ENCODE assay signal across 19 cellular contexts in the genomic region with DNA sequence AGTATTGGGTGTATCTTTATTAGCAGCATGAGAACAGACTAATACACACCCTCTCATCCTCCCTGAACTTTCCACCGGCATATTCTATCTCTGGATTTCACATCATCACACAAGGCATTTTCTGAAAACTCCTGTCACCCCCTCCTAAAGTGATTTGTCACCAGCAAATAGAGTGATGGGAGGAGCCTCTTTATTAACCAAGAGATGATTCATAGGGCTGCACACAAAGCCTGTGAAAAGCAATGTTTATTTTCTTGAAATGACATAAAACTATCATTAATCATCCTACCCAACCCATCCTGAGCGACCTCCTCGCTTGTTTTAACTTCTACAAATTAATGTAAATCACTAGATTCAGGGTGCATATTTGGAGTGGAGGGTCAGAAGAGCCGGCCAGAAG.
DNase-seq lines count a peak whose midpoint lies in the region; ATAC-seq and TF ChIP-seq lines count a peak whose summit lies in the region.
"Had no signal": no experiment of that assay in that cellular context is flagged by ENCODE, and none has a peak within 500 bp of the region (broad histone marks: within the 10 kb centered on the region; RNA-seq: fewer than 3 reads in every experiment).

No MANE protein-coding gene starts in this region.

- peaks cover 29% of the 10 kb centered on the region for H3K27me3 ChIP-seq in adipocyte (replicated peaks; ENCODE audit: control insufficient read depth, insufficient read depth, low read length)
- no peaks in the 10 kb centered on the region for H3K27me3 ChIP-seq in foreskin keratinocyte
- H3K27me3 ChIP-seq in upper lobe of left lung = no peaks in the 10 kb centered on the region
- H3K27me3 ChIP-seq: MG63, neutrophil, right atrium auricular region had no signal

- DNase-seq in COLO829 (ENCODE audit: low spot score) (peak; percentile 26), HEK293T (ENCODE audit: extremely low spot score) (no peak), adipocyte (ENCODE audit: low read depth) (peak; percentile 12), foreskin keratinocyte (no peak), amygdala (lab: John Stamatoyannopoulos, UW) (no peak), upper lobe of left lung (no peak), NCI-H2081 treated with DMSO at 0.1 percent for 48 hours (lab: John Stamatoyannopoulos, UW) (no peak)
- no peak for DNase-seq in activated naive CD4-positive, alpha-beta T cell treated with Interleukin-2 at 50 U/mL for 16 hours
- DNase-seq: activated CD8-positive, alpha-beta T cell treated with anti-CD3 and anti-CD28 coated beads, Interleukin-2, amount 10 ng/mL, durations not matched to agents 7 days and 5 days; Caco-2; NCI-H1930; NCI-H82; RPMI8226; substantia nigra; WERI-Rb-1 had no signal

- POLR2A ChIA-PET in HEK293T (lab: Yijun Ruan, JAX) = no interaction called here

- H3K27ac ChIP-seq in foreskin keratinocyte (peak overlapping the region; percentile 11), upper lobe of left lung (no peak overlapping the region)
- H3K27ac ChIP-seq: coronary artery, neutrophil, right atrium auricular region, WERI-Rb-1 had no signal

- H3K9me3 ChIP-seq in adipocyte (ENCODE audit: control insufficient read depth, low read length) = no peaks in the 10 kb centered on the region
- no peaks in the 10 kb centered on the region for H3K9me3 ChIP-seq in upper lobe of left lung
- H3K9me3 ChIP-seq: neutrophil, right atrium auricular region had no signal

- CTCF ChIA-PET in HEK293T (lab: Yijun Ruan, JAX) = no interaction called here

- H3K4me3 ChIP-seq in adipocyte (ENCODE audit: low read length) (no peak overlapping the region), upper lobe of left lung (no peak overlapping the region)
- H3K4me3 ChIP-seq: coronary artery, MG63, right atrium auricular region had no signal

- no peak for TF ChIP-seq EP300 in upper lobe of left lung (IDR thresholded peaks at IDR 0.05)

- no peak overlapping the region for H3K9ac ChIP-seq in adipocyte (ENCODE audit: low read length)

- TF ChIP-seq CTCF in foreskin keratinocyte (conservative IDR thresholded peaks at IDR 0.05) (no peak), upper lobe of left lung (IDR thresholded peaks at IDR 0.05) (no peak)

- ATAC-seq in foreskin keratinocyte (peak; percentile 23), upper lobe of left lung (ENCODE audit: low FRiP score in 2 of 2) (no peak)
- ATAC-seq: activated CD8-positive, alpha-beta T cell treated with anti-CD3 and anti-CD28 coated beads, Interleukin-2, amount 10 ng/mL, durations not matched to agents 7 days and 5 days had no signal

- H3K4me1 ChIP-seq in adipocyte (ENCODE audit: control insufficient read depth, insufficient read depth, low read length) (no peaks in the 10 kb centered on the region), foreskin keratinocyte (peaks cover 9% of the 10 kb centered on the region), upper lobe of left lung (no peaks in the 10 kb centered on the region)
- H3K4me1 ChIP-seq: Caco-2, right atrium auricular region had no signal

- WGBS in upper lobe of left lung, 2 donors = 68 to 70% methylated on average over 4 of the region's 4 CpGs

- TF ChIP-seq POLR2A in upper lobe of left lung (IDR thresholded peaks at IDR 0.05) = no peak

- H3K36me3 ChIP-seq in adipocyte (ENCODE audit: control insufficient read depth, insufficient read depth, low read length, severe bottlenecking) (no peaks in the 10 kb centered on the region), upper lobe of left lung (no peaks in the 10 kb centered on the region)
- H3K36me3 ChIP-seq: MG63, neutrophil, right atrium auricular region, WERI-Rb-1 had no signal

TF ChIP-seq in HEK293T, 16 proteins besides CTCF, POLR2A, EP300 and RAD21:
- TF ChIP-seq, protein P1, sequence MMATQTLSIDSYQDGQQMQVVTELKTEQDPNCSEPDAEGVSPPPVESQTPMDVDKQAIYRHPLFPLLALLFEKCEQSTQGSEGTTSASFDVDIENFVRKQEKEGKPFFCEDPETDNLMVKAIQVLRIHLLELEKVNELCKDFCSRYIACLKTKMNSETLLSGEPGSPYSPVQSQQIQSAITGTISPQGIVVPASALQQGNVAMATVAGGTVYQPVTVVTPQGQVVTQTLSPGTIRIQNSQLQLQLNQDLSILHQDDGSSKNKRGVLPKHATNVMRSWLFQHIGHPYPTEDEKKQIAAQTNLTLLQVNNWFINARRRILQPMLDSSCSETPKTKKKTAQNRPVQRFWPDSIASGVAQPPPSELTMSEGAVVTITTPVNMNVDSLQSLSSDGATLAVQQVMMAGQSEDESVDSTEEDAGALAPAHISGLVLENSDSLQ (IDR thresholded peaks at IDR 0.05) = peak; percentile 87
- TF ChIP-seq TARDBP (IDR thresholded peaks at IDR 0.05) = no peak

Comparison
In these comparisons a context has a peak if more than half of its experiments do, and no peak if none do; other contexts are left out.
1. DNase-seq: peak in COLO829 (single experiment) and adipocyte (single experiment); none in HEK293T (single experiment), foreskin keratinocyte (0 of 2), activated naive CD4-positive, alpha-beta T cell treated with Interleukin-2 at 50 U/mL for 16 hours (single experiment), amygdala (0 of 56), upper lobe of left lung (0 of 2) and NCI-H2081 treated with DMSO at 0.1 percent for 48 hours (single experiment).